In genomic region chr11:125272092-125272491, GRCh38 we compare ENCODE assay signal across 22 cellular contexts.
DNase-seq lines count a peak whose midpoint lies in the region; ATAC-seq and TF ChIP-seq lines count a peak whose summit lies in the region.
"Had no signal": no experiment of that assay in that cellular context is flagged by ENCODE, and none has a peak within 500 bp of the region (broad histone marks: within the 10 kb centered on the region; RNA-seq: fewer than 3 reads in every experiment).

No MANE protein-coding gene starts in this region.

- no peaks in the 10 kb centered on the region for H3K27me3 Mint-ChIP-seq in chondrocyte (ENCODE audit: low read depth)
- H3K27me3 Mint-ChIP-seq: progenitor cell of endocrine pancreas had no signal

- no peaks in the 10 kb centered on the region for H3K27me3 ChIP-seq in MG63
- H3K27me3 ChIP-seq: heart left ventricle, sigmoid colon, thyroid gland had no signal

- WGBS in mesodermal cell (ENCODE audit: insufficient coverage in 2 of 2), 2 experiments = 80 to 100% methylated on average over 2 to 3 of the region's 3 CpGs

- H3K27ac Mint-ChIP-seq in chondrocyte (ENCODE audit: unreplicated experiment) = peak overlapping the region; percentile 92
- H3K27ac Mint-ChIP-seq: activated CD8-positive, alpha-beta T cell treated with anti-CD3 and anti-CD28 coated beads, Interleukin-2, amount 10 ng/mL, durations not matched to agents 7 days and 5 days; progenitor cell of endocrine pancreas; stimulated activated naive CD8-positive, alpha-beta T cell treated with anti-CD3 and anti-CD28 coated beads, Interleukin-15, amount 100 ng/mL, for 72 hours had no signal

- H3K9me3 ChIP-seq in MG63 = no peaks in the 10 kb centered on the region
- H3K9me3 ChIP-seq in mesodermal cell (ENCODE audit: control insufficient read depth, low read length) = no peaks in the 10 kb centered on the region
- H3K9me3 ChIP-seq: heart left ventricle, mucosa of descending colon, sigmoid colon, thyroid gland had no signal

- peaks cover 24% of the 10 kb centered on the region for H3K4me1 ChIP-seq in mesodermal cell (ENCODE audit: control insufficient read depth, insufficient read depth, low read length, poor library complexity, severe bottlenecking)
- H3K4me1 ChIP-seq: sigmoid colon had no signal

- H3K9me3 Mint-ChIP-seq in chondrocyte (ENCODE audit: low read depth) = no peaks in the 10 kb centered on the region
- H3K9me3 Mint-ChIP-seq: neural crest cell; stimulated activated naive CD8-positive, alpha-beta T cell treated with anti-CD3 and anti-CD28 coated beads, Interleukin-15, amount 100 ng/mL, for 72 hours had no signal

- no peak for ATAC-seq in GM19395 (IDR thresholded peaks at IDR 0.05; ENCODE audit: unreplicated experiment)
- ATAC-seq: activated CD8-positive, alpha-beta T cell treated with anti-CD3 and anti-CD28 coated beads, Interleukin-2, amount 10 ng/mL, durations not matched to agents 7 days and 5 days; left lobe of liver; mucosa of descending colon; stimulated activated naive CD8-positive, alpha-beta T cell treated with anti-CD3 and anti-CD28 coated beads, Interleukin-15, amount 100 ng/mL, for 72 hours had no signal

- peak; percentile 32 for DNase-seq in MG63
- DNase-seq in chondrocyte (ENCODE audit: low spot score) = no peak
- no peak for DNase-seq in SK-N-DZ (ENCODE audit: low spot score)
- no peak for DNase-seq in NK-92 (lab: John Stamatoyannopoulos, UW; ENCODE audit: unreplicated experiment)
- DNase-seq in DMS 273 treated with DMSO at 0.1 percent for 48 hours (lab: John Stamatoyannopoulos, UW) = no peak
- DNase-seq: activated CD4-positive, alpha-beta T cell treated with anti-CD3 and anti-CD28 coated beads for 1 hour; activated CD8-positive, alpha-beta T cell treated with anti-CD3 and anti-CD28 coated beads, Interleukin-2, amount 10 ng/mL, durations not matched to agents 7 days and 5 days; activated gamma-delta T cell treated with Interleukin-2 at 50 U/mL for 16 hours; caudate nucleus; mucosa of descending colon; NCI-H1694 treated with DMSO at 0.1 percent for 48 hours; NCI-H2171 treated with DMSO at 0.1 percent for 48 hours; NCI-H524; sigmoid colon; stimulated activated naive CD8-positive, alpha-beta T cell treated with anti-CD3 and anti-CD28 coated beads, Interleukin-15, amount 100 ng/mL, for 72 hours had no signal

- TF ChIP-seq CTCF in chondrocyte (IDR thresholded peaks at IDR 0.05) = no peak

- peak overlapping the region; percentile 73 for H3K27ac ChIP-seq in mesodermal cell (ENCODE audit: low read depth, low read length, severe bottlenecking)
- H3K27ac ChIP-seq: sigmoid colon had no signal

- H3K4me1 Mint-ChIP-seq in chondrocyte (ENCODE audit: low read depth) = peaks cover 70% of the 10 kb centered on the region
- H3K4me1 Mint-ChIP-seq: stimulated activated naive CD8-positive, alpha-beta T cell treated with anti-CD3 and anti-CD28 coated beads, Interleukin-15, amount 100 ng/mL, for 72 hours had no signal

- H3K4me3 ChIP-seq in MG63 (no peak overlapping the region), mesodermal cell (ENCODE audit: extremely low read depth, insufficient read depth, low read length, poor library complexity, severe bottlenecking) (no peak overlapping the region)
- H3K4me3 ChIP-seq: heart left ventricle, mucosa of descending colon, sigmoid colon, thyroid gland had no signal

- H3K36me3 Mint-ChIP-seq in chondrocyte (ENCODE audit: low read depth) = no peaks in the 10 kb centered on the region

- H3K4me3 Mint-ChIP-seq in chondrocyte (ENCODE audit: unreplicated experiment) = no peak overlapping the region
- H3K4me3 Mint-ChIP-seq: activated CD8-positive, alpha-beta T cell treated with anti-CD3 and anti-CD28 coated beads, Interleukin-2, amount 10 ng/mL, durations not matched to agents 7 days and 5 days; neural crest cell; stimulated activated naive CD8-positive, alpha-beta T cell treated with anti-CD3 and anti-CD28 coated beads, Interleukin-15, amount 100 ng/mL, for 72 hours had no signal

- H3K36me3 ChIP-seq in MG63 (peaks cover 13% of the 10 kb centered on the region), mesodermal cell (ENCODE audit: control insufficient read depth, insufficient read depth, low read length) (no peaks in the 10 kb centered on the region)
- H3K36me3 ChIP-seq: heart left ventricle, sigmoid colon, thyroid gland had no signal
